ENCODE assay signal across 19 cellular contexts in genomic region chr7:52447781-52448180, GRCh38.
DNase-seq lines count a peak whose midpoint lies in the region; ATAC-seq, FAIRE-seq and TF ChIP-seq lines count a peak whose summit lies in the region.
"Had no signal": no experiment of that assay in that cellular context is flagged by ENCODE, and none has a peak within 500 bp of the region (broad histone marks: within the 10 kb centered on the region; RNA-seq: fewer than 3 reads in every experiment).

No MANE protein-coding gene starts in this region.

- no peaks in the 10 kb centered on the region for H3K36me3 Mint-ChIP-seq in endothelial cell (ENCODE audit: low read depth, unreplicated experiment)
- H3K36me3 Mint-ChIP-seq: CD4-positive, alpha-beta memory T cell had no signal

- no peak overlapping the region for H3K4me3 ChIP-seq in bronchial epithelial cell (ENCODE audit: low read depth, low read length)
- H3K4me3 ChIP-seq: GM23248, HAP-1 had no signal

- no peaks in the 10 kb centered on the region for H3K27me3 ChIP-seq in bronchial epithelial cell (ENCODE audit: control insufficient read depth, insufficient read depth, low read length)

- no peak overlapping the region for H3K27ac ChIP-seq in epithelial cell of prostate
- H3K27ac ChIP-seq: GM23248 had no signal

- ATAC-seq in GM18873 (IDR thresholded peaks at IDR 0.05; ENCODE audit: low FRiP score, unreplicated experiment) (no peak), GM21723 (IDR thresholded peaks at IDR 0.05; ENCODE audit: unreplicated experiment) (no peak)

- TF ChIP-seq CTCF in bronchial epithelial cell (IDR thresholded peaks at IDR 0.05; ENCODE audit: insufficient read depth, low read length, severe bottlenecking) (no peak), endothelial cell (IDR thresholded peaks at IDR 0.05; ENCODE audit: unreplicated experiment) (no peak)

- no peak overlapping the region for H3K27ac Mint-ChIP-seq in endothelial cell (ENCODE audit: unreplicated experiment)
- H3K27ac Mint-ChIP-seq: CD4-positive, alpha-beta memory T cell; HFFc6 had no signal

- no peak for FAIRE-seq in bronchial epithelial cell (lab: Jason Lieb, UNC)
- FAIRE-seq: GM12891, GM18507, H54 had no signal

- no peak overlapping the region for H3K4me3 Mint-ChIP-seq in endothelial cell (ENCODE audit: unreplicated experiment)
- H3K4me3 Mint-ChIP-seq: CD4-positive, alpha-beta memory T cell; HFFc6 had no signal

- peaks cover 3% of the 10 kb centered on the region for H3K27me3 Mint-ChIP-seq in endothelial cell (ENCODE audit: unreplicated experiment)
- H3K27me3 Mint-ChIP-seq: CD4-positive, alpha-beta memory T cell had no signal

- no peaks in the 10 kb centered on the region for H3K36me3 ChIP-seq in bronchial epithelial cell (ENCODE audit: control insufficient read depth, insufficient read depth, low read length)
- H3K36me3 ChIP-seq: HAP-1 had no signal

- no peaks in the 10 kb centered on the region for H3K9me3 Mint-ChIP-seq in endothelial cell (ENCODE audit: unreplicated experiment)

- peak; percentile 15 for DNase-seq in HT1080 (ENCODE audit: low read depth)
- peak; percentile 33 for DNase-seq in bronchial epithelial cell (ENCODE audit: low read depth)
- DNase-seq in epithelial cell of prostate (ENCODE audit: low read depth, low spot score), result peak; percentile 40
- no peak for DNase-seq in endothelial cell (ENCODE audit: low spot score)
- DNase-seq: C1 segment of cervical spinal cord; Calu3; CD4-positive, alpha-beta memory T cell; COR-L47; DMS53; DMS79 treated with DMSO at 0.1 percent for 48 hours; GF-D8; GM23248; HFFc6 had no signal

- H3K4me1 Mint-ChIP-seq in endothelial cell (ENCODE audit: unreplicated experiment), result no peaks in the 10 kb centered on the region
- H3K4me1 Mint-ChIP-seq: CD4-positive, alpha-beta memory T cell had no signal
